Comparison of ENCODE assay signal across 14 cellular contexts in the genomic region with DNA sequence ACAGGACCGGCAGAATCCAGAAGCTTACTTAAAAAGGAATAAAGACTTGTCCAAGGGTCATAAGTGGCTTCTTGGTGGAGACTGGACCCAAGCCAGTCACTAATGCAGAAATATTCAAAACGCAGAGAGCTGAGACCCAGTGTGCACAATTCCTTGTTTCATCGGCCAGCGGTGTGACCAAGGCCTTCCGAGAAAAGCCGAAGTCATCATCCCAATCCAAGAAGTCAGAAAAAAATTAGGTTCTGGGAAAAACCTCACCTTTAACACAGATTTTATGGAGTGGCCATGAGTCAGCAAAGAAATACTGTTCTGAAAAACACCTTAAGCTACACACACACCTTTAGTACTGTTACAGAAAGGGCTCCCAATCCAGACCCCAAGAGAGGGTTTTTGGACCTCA. TPM values are rescaled to one million over a fixed set of nuclear protein-coding genes. Genes with fewer than 3 reads are reported as not detected.
DNase-seq lines count a peak whose midpoint lies in the region; ATAC-seq and TF ChIP-seq lines count a peak whose summit lies in the region.
"Had no signal": no experiment of that assay in that cellular context is flagged by ENCODE, and none has a peak within 500 bp of the region (broad histone marks: within the 10 kb centered on the region; RNA-seq: fewer than 3 reads in every experiment).

No MANE protein-coding gene starts in this region.

- intact Hi-C loops in Panc1 (cut with micrococcal nuclease; ENCODE audit: unreplicated experiment) (no loop called here), lower lobe of right lung (cut with DNase I) (no loop called here)

- no peak overlapping the region for H3K4me3 Mint-ChIP-seq in stimulated activated effector memory CD8-positive, alpha-beta T cell treated with anti-CD3 and anti-CD28 coated beads, Interleukin-12 subunit alpha, Interleukin-12 subunit beta, amount 100 ng/mL, for 72 hours

- POLR2A ChIA-PET in Panc1 (lab: Charles Lee), result no interaction called here

- H3K9me3 Mint-ChIP-seq in stimulated activated effector memory CD8-positive, alpha-beta T cell treated with anti-CD3 and anti-CD28 coated beads, Interleukin-12 subunit alpha, Interleukin-12 subunit beta, amount 100 ng/mL, for 72 hours, result peaks cover 3% of the 10 kb centered on the region
- H3K9me3 Mint-ChIP-seq: activated CD4-positive, alpha-beta T cell treated with anti-CD3 and anti-CD28 coated beads, Interleukin-2, amount 10 ng/mL, durations not matched to agents 24 days and 14 days; activated naive CD4-positive, alpha-beta T cell treated with anti-CD3 and anti-CD28 coated beads, Interleukin-2, amount 10 ng/mL, durations not matched to agents 7 days and 5 days; IgD-negative memory B cell had no signal

- H3K4me2 ChIP-seq in DND-41 (ENCODE audit: insufficient read depth, low read length) (peak overlapping the region; percentile 94; the same call in 1 of the 2 replicates), smooth muscle cell (no peak overlapping the region)

- H3K79me2 ChIP-seq in DND-41 (ENCODE audit: insufficient read depth, low read length) (peaks cover 32% of the 10 kb centered on the region), smooth muscle cell (ENCODE audit: low read depth) (peaks cover 8% of the 10 kb centered on the region)

- DNase-seq in DND-41 (no peak), Panc1 (ENCODE audit: low read depth, low spot score) (no peak), lower lobe of right lung (no peak), smooth muscle cell (lab: John Stamatoyannopoulos, UW; ENCODE audit: unreplicated experiment) (no peak), NCI-H2107 treated with DMSO at 0.1 percent for 48 hours (lab: John Stamatoyannopoulos, UW; ENCODE audit: unreplicated experiment) (no peak), AML-193 (lab: John Stamatoyannopoulos, UW) (no peak)
- no peak for DNase-seq in stimulated activated effector memory CD8-positive, alpha-beta T cell treated with anti-CD3 and anti-CD28 coated beads, Interleukin-12 subunit alpha, Interleukin-12 subunit beta, amount 100 ng/mL, for 72 hours (ENCODE audit: low spot score in 2 of 2)
- DNase-seq: activated CD4-positive, alpha-beta T cell treated with anti-CD3 and anti-CD28 coated beads, Interleukin-2, amount 10 ng/mL, durations not matched to agents 24 days and 14 days; activated naive CD4-positive, alpha-beta T cell treated with anti-CD3 and anti-CD28 coated beads, Interleukin-2, amount 10 ng/mL, durations not matched to agents 7 days and 5 days; cortex of kidney; naive thymus-derived CD8-positive, alpha-beta T cell; NCI-H1092 treated with DMSO at 0.1 percent for 48 hours; NCI-H2227 treated with DMSO at 0.1 percent for 48 hours had no signal

- H3K36me3 ChIP-seq in DND-41 (ENCODE audit: insufficient read depth, low read length) (no peaks in the 10 kb centered on the region; the same call in 1 of the 2 replicates), Panc1 (ENCODE audit: control insufficient read depth, insufficient read depth, low read length) (peaks cover 3% of the 10 kb centered on the region; the same call in 1 of the 2 replicates), lower lobe of right lung (no peaks in the 10 kb centered on the region), smooth muscle cell (ENCODE audit: low read depth) (no peaks in the 10 kb centered on the region)

- H3K27ac ChIP-seq in DND-41 (ENCODE audit: low read length) (no peak overlapping the region), Panc1 (ENCODE audit: low read length) (peak overlapping the region; percentile 82), lower lobe of right lung (peak overlapping the region; percentile 50), smooth muscle cell (ENCODE audit: low read depth) (no peak overlapping the region)

- H3K4me3 ChIP-seq in DND-41 (ENCODE audit: low read depth in 1 of 2, low read length in 2 of 2) (no peak overlapping the region), Panc1 (ENCODE audit: low read depth in 2 of 2, low read length in 2 of 2) (no peak overlapping the region), lower lobe of right lung (no peak overlapping the region), smooth muscle cell (no peak overlapping the region)

- H3K4me1 Mint-ChIP-seq in stimulated activated effector memory CD8-positive, alpha-beta T cell treated with anti-CD3 and anti-CD28 coated beads, Interleukin-12 subunit alpha, Interleukin-12 subunit beta, amount 100 ng/mL, for 72 hours, result peaks cover 6% of the 10 kb centered on the region

- TF ChIP-seq CTCF in DND-41 (IDR thresholded peaks at IDR 0.05; ENCODE audit: borderline replicate concordance, extremely low read depth, low read length, poor library complexity, severe bottlenecking) (no peak), Panc1 (IDR thresholded peaks at IDR 0.05) (no peak), lower lobe of right lung (IDR thresholded peaks at IDR 0.05) (no peak), smooth muscle cell (IDR thresholded peaks at IDR 0.05; ENCODE audit: borderline replicate concordance, insufficient read depth, poor library complexity, severe bottlenecking) (no peak)

- H3K9me3 ChIP-seq in DND-41 (ENCODE audit: insufficient read depth, low read length, severe bottlenecking) (no peaks in the 10 kb centered on the region), Panc1 (ENCODE audit: control insufficient read depth, insufficient read depth, low read depth, low read length) (no peaks in the 10 kb centered on the region), lower lobe of right lung (no peaks in the 10 kb centered on the region), smooth muscle cell (replicated peaks; ENCODE audit: low read depth) (no peaks in the 10 kb centered on the region)

- H3K4me1 ChIP-seq in DND-41 (ENCODE audit: insufficient read depth, low read length) (peaks cover 19% of the 10 kb centered on the region), Panc1 (ENCODE audit: control insufficient read depth, insufficient read depth, low read length) (peaks cover 4% of the 10 kb centered on the region; the same call in 1 of the 2 replicates), lower lobe of right lung (peaks cover 16% of the 10 kb centered on the region), smooth muscle cell (ENCODE audit: low read depth) (no peaks in the 10 kb centered on the region)

- no peaks in the 10 kb centered on the region for H3K36me3 Mint-ChIP-seq in stimulated activated effector memory CD8-positive, alpha-beta T cell treated with anti-CD3 and anti-CD28 coated beads, Interleukin-12 subunit alpha, Interleukin-12 subunit beta, amount 100 ng/mL, for 72 hours
- H3K36me3 Mint-ChIP-seq: activated naive CD4-positive, alpha-beta T cell treated with anti-CD3 and anti-CD28 coated beads, Interleukin-2, amount 10 ng/mL, durations not matched to agents 7 days and 5 days; naive thymus-derived CD8-positive, alpha-beta T cell had no signal

- CTCF ChIA-PET in Panc1 (lab: Charles Lee), result no interaction called here

- H4K20me1 ChIP-seq in DND-41 (ENCODE audit: insufficient read depth, low read length), result no peaks in the 10 kb centered on the region
- no peaks in the 10 kb centered on the region for H4K20me1 ChIP-seq in smooth muscle cell (ENCODE audit: low read depth)

- peak overlapping the region; percentile 90 for H2AFZ ChIP-seq in DND-41 (ENCODE audit: low read depth, low read length)
- H2AFZ ChIP-seq in smooth muscle cell (ENCODE audit: low read depth), result peak overlapping the region; percentile 63

- H3K9ac ChIP-seq in DND-41 (ENCODE audit: low read depth, low read length) (no peak overlapping the region), smooth muscle cell (ENCODE audit: low read depth) (no peak overlapping the region)

- H3K27ac Mint-ChIP-seq in stimulated activated effector memory CD8-positive, alpha-beta T cell treated with anti-CD3 and anti-CD28 coated beads, Interleukin-12 subunit alpha, Interleukin-12 subunit beta, amount 100 ng/mL, for 72 hours, result no peak overlapping the region

- H3F3A ChIP-seq in smooth muscle cell (ENCODE audit: low read depth), result peaks cover 6% of the 10 kb centered on the region

- ATAC-seq in DND-41 (ENCODE audit: insufficient read depth, low read depth), result no peak
- ATAC-seq in Panc1, result no peak
- no peak for ATAC-seq in lower lobe of right lung
- ATAC-seq in stimulated activated effector memory CD8-positive, alpha-beta T cell treated with anti-CD3 and anti-CD28 coated beads, Interleukin-12 subunit alpha, Interleukin-12 subunit beta, amount 100 ng/mL, for 72 hours, result no peak

- H3K27me3 ChIP-seq in DND-41 (ENCODE audit: insufficient read depth, low read length, poor library complexity), result no peaks in the 10 kb centered on the region
- H3K27me3 ChIP-seq in Panc1 (ENCODE audit: control insufficient read depth, insufficient read depth, low read length), result no peaks in the 10 kb centered on the region
- no peaks in the 10 kb centered on the region for H3K27me3 ChIP-seq in lower lobe of right lung (ENCODE audit: low read depth)
- no peaks in the 10 kb centered on the region for H3K27me3 ChIP-seq in smooth muscle cell (ENCODE audit: low read depth)

- BruUV-seq in Panc1 (replicated peaks; lab: Mats Ljungman, UMichigan), result no TSS peak

- in situ Hi-C loops in Panc1 (cut with HindIII; ENCODE audit: low pct_unique_long_range_greater_than_20kb, low sequenced_read_pairs), result no loop called here

- WGBS in smooth muscle cell (ENCODE audit: low lambda C conversion rate), result 94% methylated on average over 6 of the region's 6 CpGs

RNA-seq across cellular contexts. Expression of a gene that starts 1.0 kb away (rescaled TPM):
- 36.6 TPM for total RNA-seq in Panc1 (2021; ENCODE audit: unreplicated experiment)
- polyA plus RNA-seq in Panc1 (2012; ENCODE audit: insufficient read length), result 21.8 TPM
- total RNA-seq in lower lobe of right lung, result 14.7 TPM
- total RNA-seq in smooth muscle cell, result 24.9 and 42.4 TPM in 2 replicates
- 46.4 and 48.1 TPM in 2 replicates for polyA plus RNA-seq in smooth muscle cell

RNA-seq across cellular contexts. Expression of a gene that starts 20.2 kb away (rescaled TPM):
- total RNA-seq in Panc1 (2021; ENCODE audit: unreplicated experiment) (1.2 TPM), lower lobe of right lung (not detected), smooth muscle cell (0.76 and 4.5 TPM in 2 replicates)
- 0.84 TPM for polyA plus RNA-seq in Panc1 (2012; ENCODE audit: insufficient read length)
- 0.69 and 1.1 TPM in 2 replicates for polyA plus RNA-seq in smooth muscle cell
- polyA plus RNA-seq: IgD-negative memory B cell had no signal

Comparison
In these comparisons a context has a peak if more than half of its experiments do, and no peak if none do; other contexts are left out.
1. H3K27ac ChIP-seq: peak in Panc1 (single experiment) and lower lobe of right lung (single experiment); none in DND-41 (single experiment) and smooth muscle cell (single experiment).